ENCODE assay signal across 7 cellular contexts in the genomic region with DNA sequence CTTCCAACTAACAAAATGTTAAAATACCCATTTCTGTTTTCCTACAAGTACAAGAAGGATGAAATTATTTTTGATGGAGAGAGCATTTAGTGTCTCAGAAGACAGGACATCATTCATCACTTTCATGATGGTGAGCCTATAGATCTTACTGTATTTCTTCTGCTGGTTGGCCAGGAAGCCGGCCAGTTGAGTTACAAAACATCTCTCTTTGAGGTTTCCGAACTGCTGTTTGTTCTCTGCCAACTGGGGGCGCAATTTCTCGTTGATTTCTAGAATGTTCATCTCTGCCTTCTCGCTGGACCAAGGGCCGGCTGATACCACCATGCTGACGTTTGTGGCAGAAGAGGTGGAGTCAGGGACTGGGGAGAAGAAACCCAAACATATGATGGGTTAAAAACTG. TPM values are rescaled to one million over a fixed set of nuclear protein-coding genes. Genes with fewer than 3 reads are reported as not detected.
DNase-seq lines count a peak whose midpoint lies in the region; TF ChIP-seq lines count a peak whose summit lies in the region.
"Not testable (repeated sequence)": the region's sequence is repeated elsewhere in the genome, so short reads cannot be mapped to it uniquely, and the experiment has no call there.

No MANE protein-coding gene starts in this region.

- not testable (repeated sequence) for H3K9me3 ChIP-seq in PC-9 (ENCODE audit: insufficient read depth, low read depth); endodermal cell (ENCODE audit: control insufficient read depth, low read length)

- H2AFZ ChIP-seq in PC-9: not testable (repeated sequence)

- intact Hi-C loops in PC-9 (cut with micrococcal nuclease; ENCODE audit: unreplicated experiment): not testable (repeated sequence)

- H3K4me2 ChIP-seq in PC-9: not testable (repeated sequence)

- not testable (repeated sequence) for H3K4me3 ChIP-seq in BJ (ENCODE audit: low read depth, low read length); PC-9; astrocyte of the spinal cord (ENCODE audit: low read depth, low read length); endodermal cell (ENCODE audit: low read length); fibroblast of pulmonary artery (replicated peaks; ENCODE audit: low read depth, low read length)

- in situ Hi-C loops in astrocyte of the spinal cord (cut with HindIII; ENCODE audit: low sequenced_read_pairs): not testable (repeated sequence)

- not testable (repeated sequence) for H3K4me3 Mint-ChIP-seq in endodermal cell

- CTCF ChIA-PET in BJ (lab: Yijun Ruan, JAX); PC-9 (lab: Charles Lee): not testable (repeated sequence)

- not testable (repeated sequence) for BruUV-seq in PC-9 (replicated peaks; lab: Mats Ljungman, UMichigan)

- not testable (repeated sequence) for H3F3A ChIP-seq in PC-9 (ENCODE audit: insufficient read depth, low read depth)

- not testable (repeated sequence) for H3K27ac Mint-ChIP-seq in endodermal cell

- DNase-seq in BJ (ENCODE audit: low read depth): not testable (repeated sequence)
- DNase-seq in HCEC 1CT (peak; percentile 6), PC-9 (peak in 1 of 2 experiments; percentile 28), astrocyte of the spinal cord (ENCODE audit: low read depth, low spot score) (peak; percentile 8), endodermal cell (peak; percentile 30), fibroblast of pulmonary artery (ENCODE audit: low read depth) (peak; percentile 34), lung microvascular endothelial cell (ENCODE audit: low read depth in 2 of 2) (peak; percentile 12 to 22)

- POLR2A ChIA-PET in BJ (lab: Charles Lee); PC-9 (lab: Charles Lee; ENCODE audit: unreplicated experiment): not testable (repeated sequence)

- not testable (repeated sequence) for H3K4me1 Mint-ChIP-seq in endodermal cell

- not testable (repeated sequence) for H3K36me3 Mint-ChIP-seq in endodermal cell (ENCODE audit: low read depth)

- H3K36me3 ChIP-seq in BJ (ENCODE audit: control insufficient read depth, insufficient read depth, low read length); PC-9 (ENCODE audit: low read depth); endodermal cell (ENCODE audit: control insufficient read depth, insufficient read depth, low read length): not testable (repeated sequence)

- 80% methylated on average over 1 of the region's 7 CpGs; no CpG with 5 or more reads in 1 of the 2 experiments for WGBS in endodermal cell (ENCODE audit: insufficient coverage in 1 of 2, insufficient read length in 1 of 2), 2 experiments

- not testable (repeated sequence) for H3K9ac ChIP-seq in endodermal cell (ENCODE audit: extremely low read depth, low read length, poor library complexity, severe bottlenecking)

- not testable (repeated sequence) for H3K4me1 ChIP-seq in PC-9 (replicated peaks; ENCODE audit: insufficient read depth); endodermal cell (ENCODE audit: control insufficient read depth, insufficient read depth, low read length)

- H3K27me3 Mint-ChIP-seq in endodermal cell (ENCODE audit: insufficient read depth): not testable (repeated sequence)

- H3K27me3 ChIP-seq in BJ (ENCODE audit: control insufficient read depth, insufficient read depth, low read length); PC-9 (ENCODE audit: insufficient read depth, low read depth); endodermal cell (ENCODE audit: control insufficient read depth, insufficient read depth, low read length, poor library complexity, severe bottlenecking): not testable (repeated sequence)

- H3K79me2 ChIP-seq in PC-9 (ENCODE audit: low read depth): not testable (repeated sequence)

- TF ChIP-seq CTCF in BJ (IDR thresholded peaks at IDR 0.05; ENCODE audit: insufficient read depth, low read depth, low read length) (peak; percentile 4; the same call in 1 of the 2 replicates), PC-9 (conservative IDR thresholded peaks at IDR 0.05) (peak; percentile 33; the same call in 1 of the 2 replicates), endodermal cell (conservative IDR thresholded peaks at IDR 0.05) (peak; percentile 54), fibroblast of pulmonary artery (IDR thresholded peaks at IDR 0.05; ENCODE audit: low read length, missing control alignments) (peak; percentile 2)
- TF ChIP-seq CTCF in astrocyte of the spinal cord (IDR thresholded peaks at IDR 0.05; ENCODE audit: low read depth, low read length): not testable (repeated sequence)

- not testable (repeated sequence) for H3K9me3 Mint-ChIP-seq in endodermal cell

- H3K9me2 ChIP-seq in PC-9 (ENCODE audit: insufficient read depth): not testable (repeated sequence)

- not testable (repeated sequence) for H3K27ac ChIP-seq in PC-9; endodermal cell (ENCODE audit: low read depth, low read length)

- not testable (repeated sequence) for H4K20me1 ChIP-seq in PC-9 (ENCODE audit: insufficient read depth)

RNA-seq across cellular contexts. Expression of gene NBPF20, which starts 20.5 kb away (rescaled TPM):
- 1.4 and 2.1 TPM in 2 replicates for polyA plus RNA-seq in BJ (2011; rRNA removed)
- polyA minus RNA-seq in BJ (2011; rRNA and poly(A)+ RNA removed): 1.5 and 2.6 TPM in 2 replicates
- total RNA-seq in PC-9 (2021) (3.3 and 3.8 TPM in 2 replicates), endodermal cell (1 to 10 TPM; 5.2 to 6.9 TPM), lung microvascular endothelial cell (1.1 and 1.8 TPM in 2 replicates)
- 0.93 TPM for polyA plus RNA-seq in endodermal cell (2013, experiment 1 of 2)
- polyA plus RNA-seq in endodermal cell (2013, experiment 2 of 2): 1.8 TPM
